ENCODE assay signal across 1 cellular context in the genomic region with DNA sequence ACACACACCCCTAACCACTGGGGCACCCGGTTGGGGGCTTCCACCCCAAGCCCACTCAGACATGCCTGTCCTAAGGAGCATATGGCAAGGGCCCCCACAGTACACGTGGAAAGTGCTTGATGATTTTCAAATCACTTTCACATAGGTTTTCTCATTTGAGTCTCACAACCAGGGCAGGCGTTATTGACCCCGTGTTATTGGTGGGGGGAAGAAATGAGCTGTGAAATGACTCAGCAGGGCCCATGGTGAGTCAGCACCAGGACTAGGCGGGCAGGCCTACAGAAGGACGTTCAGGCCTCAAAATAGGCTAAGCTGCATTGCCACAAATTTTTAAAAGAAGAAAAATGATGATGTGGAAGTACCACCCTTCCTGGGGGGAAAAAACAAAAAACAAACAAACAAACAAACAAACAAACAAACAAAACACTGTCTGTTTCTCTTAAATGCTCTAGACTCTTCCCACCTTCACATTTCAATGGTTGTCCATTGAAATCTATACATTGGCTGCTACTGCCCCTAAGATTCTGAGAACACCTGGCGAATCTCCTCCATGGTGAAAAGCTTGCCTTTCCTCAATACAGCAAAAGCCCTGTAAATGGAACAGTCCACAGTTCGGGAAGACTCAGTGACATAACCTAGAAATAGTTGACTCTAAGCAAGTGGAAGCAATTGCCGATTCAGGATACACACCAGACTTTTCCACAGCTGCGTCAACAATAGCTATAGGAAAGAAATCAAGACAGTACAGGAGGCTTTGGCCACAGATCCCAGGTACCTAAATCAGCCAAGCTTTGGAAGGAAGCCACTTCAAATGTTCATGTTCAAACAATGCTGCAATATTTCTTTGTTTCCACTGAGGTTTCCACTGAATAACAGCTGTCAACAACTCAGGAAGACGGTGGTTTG.
TF ChIP-seq lines count a peak whose summit lies in the region.

No MANE protein-coding gene starts in this region.

TF ChIP-seq in K562, 482 proteins besides CTCF, POLR2A, EP300 and RAD21 (continued from another document and continues in another):
- TF ChIP-seq, protein P1, sequence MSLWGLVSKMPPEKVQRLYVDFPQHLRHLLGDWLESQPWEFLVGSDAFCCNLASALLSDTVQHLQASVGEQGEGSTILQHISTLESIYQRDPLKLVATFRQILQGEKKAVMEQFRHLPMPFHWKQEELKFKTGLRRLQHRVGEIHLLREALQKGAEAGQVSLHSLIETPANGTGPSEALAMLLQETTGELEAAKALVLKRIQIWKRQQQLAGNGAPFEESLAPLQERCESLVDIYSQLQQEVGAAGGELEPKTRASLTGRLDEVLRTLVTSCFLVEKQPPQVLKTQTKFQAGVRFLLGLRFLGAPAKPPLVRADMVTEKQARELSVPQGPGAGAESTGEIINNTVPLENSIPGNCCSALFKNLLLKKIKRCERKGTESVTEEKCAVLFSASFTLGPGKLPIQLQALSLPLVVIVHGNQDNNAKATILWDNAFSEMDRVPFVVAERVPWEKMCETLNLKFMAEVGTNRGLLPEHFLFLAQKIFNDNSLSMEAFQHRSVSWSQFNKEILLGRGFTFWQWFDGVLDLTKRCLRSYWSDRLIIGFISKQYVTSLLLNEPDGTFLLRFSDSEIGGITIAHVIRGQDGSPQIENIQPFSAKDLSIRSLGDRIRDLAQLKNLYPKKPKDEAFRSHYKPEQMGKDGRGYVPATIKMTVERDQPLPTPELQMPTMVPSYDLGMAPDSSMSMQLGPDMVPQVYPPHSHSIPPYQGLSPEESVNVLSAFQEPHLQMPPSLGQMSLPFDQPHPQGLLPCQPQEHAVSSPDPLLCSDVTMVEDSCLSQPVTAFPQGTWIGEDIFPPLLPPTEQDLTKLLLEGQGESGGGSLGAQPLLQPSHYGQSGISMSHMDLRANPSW (CRISPR knock-in tag; IDR thresholded peaks at IDR 0.05), result no peak
- TF ChIP-seq, protein P2, sequence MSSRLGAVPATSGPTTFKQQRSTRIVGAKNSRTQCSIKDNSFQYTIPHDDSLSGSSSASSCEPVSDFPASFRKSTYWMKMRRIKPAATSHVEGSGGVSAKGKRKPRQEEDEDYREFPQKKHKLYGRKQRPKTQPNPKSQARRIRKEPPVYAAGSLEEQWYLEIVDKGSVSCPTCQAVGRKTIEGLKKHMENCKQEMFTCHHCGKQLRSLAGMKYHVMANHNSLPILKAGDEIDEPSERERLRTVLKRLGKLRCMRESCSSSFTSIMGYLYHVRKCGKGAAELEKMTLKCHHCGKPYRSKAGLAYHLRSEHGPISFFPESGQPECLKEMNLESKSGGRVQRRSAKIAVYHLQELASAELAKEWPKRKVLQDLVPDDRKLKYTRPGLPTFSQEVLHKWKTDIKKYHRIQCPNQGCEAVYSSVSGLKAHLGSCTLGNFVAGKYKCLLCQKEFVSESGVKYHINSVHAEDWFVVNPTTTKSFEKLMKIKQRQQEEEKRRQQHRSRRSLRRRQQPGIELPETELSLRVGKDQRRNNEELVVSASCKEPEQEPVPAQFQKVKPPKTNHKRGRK (tag; IDR thresholded peaks at IDR 0.05), result no peak
- TF ChIP-seq ETV1 (tag; conservative IDR thresholded peaks at IDR 0.05; ENCODE audit: low read depth), result 0 out of 2 replicates have a peak, but pooled peaks have one; percentile 33
- TF ChIP-seq, protein P3, sequence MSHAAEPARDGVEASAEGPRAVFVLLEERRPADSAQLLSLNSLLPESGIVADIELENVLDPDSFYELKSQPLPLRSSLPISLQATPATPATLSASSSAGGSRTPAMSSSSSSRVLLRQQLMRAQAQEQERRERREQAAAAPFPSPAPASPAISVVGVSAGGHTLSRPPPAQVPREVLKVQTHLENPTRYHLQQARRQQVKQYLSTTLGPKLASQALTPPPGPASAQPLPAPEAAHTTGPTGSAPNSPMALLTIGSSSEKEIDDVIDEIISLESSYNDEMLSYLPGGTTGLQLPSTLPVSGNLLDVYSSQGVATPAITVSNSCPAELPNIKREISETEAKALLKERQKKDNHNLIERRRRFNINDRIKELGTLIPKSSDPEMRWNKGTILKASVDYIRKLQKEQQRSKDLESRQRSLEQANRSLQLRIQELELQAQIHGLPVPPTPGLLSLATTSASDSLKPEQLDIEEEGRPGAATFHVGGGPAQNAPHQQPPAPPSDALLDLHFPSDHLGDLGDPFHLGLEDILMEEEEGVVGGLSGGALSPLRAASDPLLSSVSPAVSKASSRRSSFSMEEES (CRISPR knock-in tag; IDR thresholded peaks at IDR 0.05), result no peak
- TF ChIP-seq ZNF23 (CRISPR knock-in tag; IDR thresholded peaks at IDR 0.05), result peak; percentile 64
- TF ChIP-seq, protein P4, sequence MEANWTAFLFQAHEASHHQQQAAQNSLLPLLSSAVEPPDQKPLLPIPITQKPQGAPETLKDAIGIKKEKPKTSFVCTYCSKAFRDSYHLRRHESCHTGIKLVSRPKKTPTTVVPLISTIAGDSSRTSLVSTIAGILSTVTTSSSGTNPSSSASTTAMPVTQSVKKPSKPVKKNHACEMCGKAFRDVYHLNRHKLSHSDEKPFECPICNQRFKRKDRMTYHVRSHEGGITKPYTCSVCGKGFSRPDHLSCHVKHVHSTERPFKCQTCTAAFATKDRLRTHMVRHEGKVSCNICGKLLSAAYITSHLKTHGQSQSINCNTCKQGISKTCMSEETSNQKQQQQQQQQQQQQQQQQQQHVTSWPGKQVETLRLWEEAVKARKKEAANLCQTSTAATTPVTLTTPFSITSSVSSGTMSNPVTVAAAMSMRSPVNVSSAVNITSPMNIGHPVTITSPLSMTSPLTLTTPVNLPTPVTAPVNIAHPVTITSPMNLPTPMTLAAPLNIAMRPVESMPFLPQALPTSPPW (CRISPR knock-in tag; IDR thresholded peaks at IDR 0.05), result peak; percentile 64; the same call in 1 of the 2 replicates
- TF ChIP-seq FOSL1 (tag; conservative IDR thresholded peaks at IDR 0.05), result peak; percentile 95
- TF ChIP-seq STAG1 (CRISPR knock-in tag; IDR thresholded peaks at IDR 0.05; ENCODE audit: borderline replicate concordance), result no peak
- TF ChIP-seq MEIS2 (IDR thresholded peaks at IDR 0.05; ENCODE audit: partially characterized antibody), result no peak
- TF ChIP-seq, protein P5, sequence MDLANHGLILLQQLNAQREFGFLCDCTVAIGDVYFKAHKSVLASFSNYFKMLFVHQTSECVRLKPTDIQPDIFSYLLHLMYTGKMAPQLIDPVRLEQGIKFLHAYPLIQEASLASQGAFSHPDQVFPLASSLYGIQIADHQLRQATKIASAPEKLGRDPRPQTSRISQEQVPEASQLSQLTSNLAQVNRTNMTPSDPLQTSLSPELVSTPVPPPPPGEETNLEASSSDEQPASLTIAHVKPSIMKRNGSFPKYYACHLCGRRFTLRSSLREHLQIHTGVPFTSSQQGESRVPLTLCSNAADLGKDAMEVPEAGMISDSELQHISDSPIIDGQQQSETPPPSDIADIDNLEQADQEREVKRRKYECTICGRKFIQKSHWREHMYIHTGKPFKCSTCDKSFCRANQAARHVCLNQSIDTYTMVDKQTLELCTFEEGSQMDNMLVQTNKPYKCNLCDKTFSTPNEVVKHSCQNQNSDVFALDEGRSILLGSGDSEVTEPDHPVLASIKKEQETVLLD (IDR thresholded peaks at IDR 0.05), result peak; percentile 70
- no peak for TF ChIP-seq ZNF354B (CRISPR knock-in tag; IDR thresholded peaks at IDR 0.05)
- TF ChIP-seq NBN (IDR thresholded peaks at IDR 0.05; ENCODE audit: low read depth), result no peak
- TF ChIP-seq, protein P6, sequence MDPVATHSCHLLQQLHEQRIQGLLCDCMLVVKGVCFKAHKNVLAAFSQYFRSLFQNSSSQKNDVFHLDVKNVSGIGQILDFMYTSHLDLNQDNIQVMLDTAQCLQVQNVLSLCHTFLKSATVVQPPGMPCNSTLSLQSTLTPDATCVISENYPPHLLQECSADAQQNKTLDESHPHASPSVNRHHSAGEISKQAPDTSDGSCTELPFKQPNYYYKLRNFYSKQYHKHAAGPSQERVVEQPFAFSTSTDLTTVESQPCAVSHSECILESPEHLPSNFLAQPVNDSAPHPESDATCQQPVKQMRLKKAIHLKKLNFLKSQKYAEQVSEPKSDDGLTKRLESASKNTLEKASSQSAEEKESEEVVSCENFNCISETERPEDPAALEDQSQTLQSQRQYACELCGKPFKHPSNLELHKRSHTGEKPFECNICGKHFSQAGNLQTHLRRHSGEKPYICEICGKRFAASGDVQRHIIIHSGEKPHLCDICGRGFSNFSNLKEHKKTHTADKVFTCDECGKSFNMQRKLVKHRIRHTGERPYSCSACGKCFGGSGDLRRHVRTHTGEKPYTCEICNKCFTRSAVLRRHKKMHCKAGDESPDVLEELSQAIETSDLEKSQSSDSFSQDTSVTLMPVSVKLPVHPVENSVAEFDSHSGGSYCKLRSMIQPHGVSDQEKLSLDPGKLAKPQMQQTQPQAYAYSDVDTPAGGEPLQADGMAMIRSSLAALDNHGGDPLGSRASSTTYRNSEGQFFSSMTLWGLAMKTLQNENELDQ (CRISPR knock-in tag; IDR thresholded peaks at IDR 0.05; ENCODE audit: borderline replicate concordance), result no peak
- TF ChIP-seq ZNF316 (IDR thresholded peaks at IDR 0.05), result peak; percentile 95
- TF ChIP-seq, protein P7, sequence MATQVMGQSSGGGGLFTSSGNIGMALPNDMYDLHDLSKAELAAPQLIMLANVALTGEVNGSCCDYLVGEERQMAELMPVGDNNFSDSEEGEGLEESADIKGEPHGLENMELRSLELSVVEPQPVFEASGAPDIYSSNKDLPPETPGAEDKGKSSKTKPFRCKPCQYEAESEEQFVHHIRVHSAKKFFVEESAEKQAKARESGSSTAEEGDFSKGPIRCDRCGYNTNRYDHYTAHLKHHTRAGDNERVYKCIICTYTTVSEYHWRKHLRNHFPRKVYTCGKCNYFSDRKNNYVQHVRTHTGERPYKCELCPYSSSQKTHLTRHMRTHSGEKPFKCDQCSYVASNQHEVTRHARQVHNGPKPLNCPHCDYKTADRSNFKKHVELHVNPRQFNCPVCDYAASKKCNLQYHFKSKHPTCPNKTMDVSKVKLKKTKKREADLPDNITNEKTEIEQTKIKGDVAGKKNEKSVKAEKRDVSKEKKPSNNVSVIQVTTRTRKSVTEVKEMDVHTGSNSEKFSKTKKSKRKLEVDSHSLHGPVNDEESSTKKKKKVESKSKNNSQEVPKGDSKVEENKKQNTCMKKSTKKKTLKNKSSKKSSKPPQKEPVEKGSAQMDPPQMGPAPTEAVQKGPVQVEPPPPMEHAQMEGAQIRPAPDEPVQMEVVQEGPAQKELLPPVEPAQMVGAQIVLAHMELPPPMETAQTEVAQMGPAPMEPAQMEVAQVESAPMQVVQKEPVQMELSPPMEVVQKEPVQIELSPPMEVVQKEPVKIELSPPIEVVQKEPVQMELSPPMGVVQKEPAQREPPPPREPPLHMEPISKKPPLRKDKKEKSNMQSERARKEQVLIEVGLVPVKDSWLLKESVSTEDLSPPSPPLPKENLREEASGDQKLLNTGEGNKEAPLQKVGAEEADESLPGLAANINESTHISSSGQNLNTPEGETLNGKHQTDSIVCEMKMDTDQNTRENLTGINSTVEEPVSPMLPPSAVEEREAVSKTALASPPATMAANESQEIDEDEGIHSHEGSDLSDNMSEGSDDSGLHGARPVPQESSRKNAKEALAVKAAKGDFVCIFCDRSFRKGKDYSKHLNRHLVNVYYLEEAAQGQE (CRISPR knock-in tag; IDR thresholded peaks at IDR 0.05; ENCODE audit: low read depth), result no peak
- 0 out of 2 replicates have a peak, but pooled peaks have one; percentile 4 for TF ChIP-seq SMC3 (conservative IDR thresholded peaks at IDR 0.05; ENCODE audit: insufficient read depth, low read depth, low read length)
- TF ChIP-seq ZNF507 (tag; conservative IDR thresholded peaks at IDR 0.05), result no peak
- no peak for TF ChIP-seq ZBTB8A (IDR thresholded peaks at IDR 0.05; ENCODE audit: partially characterized antibody)
- TF ChIP-seq PURB (CRISPR knock-in tag; IDR thresholded peaks at IDR 0.05; ENCODE audit: low read depth), result no peak
- no peak for TF ChIP-seq KAT7 (CRISPR knock-in tag; IDR thresholded peaks at IDR 0.05; ENCODE audit: borderline replicate concordance)
- TF ChIP-seq SIX5 (IDR thresholded peaks at IDR 0.05; ENCODE audit: borderline replicate concordance in 1 of 2, insufficient read depth in 1 of 2, low read depth in 1 of 2, low read length in 2 of 2), result no peak
- no peak for TF ChIP-seq NCOA6 (IDR thresholded peaks at IDR 0.05)
- TF ChIP-seq, protein P8, sequence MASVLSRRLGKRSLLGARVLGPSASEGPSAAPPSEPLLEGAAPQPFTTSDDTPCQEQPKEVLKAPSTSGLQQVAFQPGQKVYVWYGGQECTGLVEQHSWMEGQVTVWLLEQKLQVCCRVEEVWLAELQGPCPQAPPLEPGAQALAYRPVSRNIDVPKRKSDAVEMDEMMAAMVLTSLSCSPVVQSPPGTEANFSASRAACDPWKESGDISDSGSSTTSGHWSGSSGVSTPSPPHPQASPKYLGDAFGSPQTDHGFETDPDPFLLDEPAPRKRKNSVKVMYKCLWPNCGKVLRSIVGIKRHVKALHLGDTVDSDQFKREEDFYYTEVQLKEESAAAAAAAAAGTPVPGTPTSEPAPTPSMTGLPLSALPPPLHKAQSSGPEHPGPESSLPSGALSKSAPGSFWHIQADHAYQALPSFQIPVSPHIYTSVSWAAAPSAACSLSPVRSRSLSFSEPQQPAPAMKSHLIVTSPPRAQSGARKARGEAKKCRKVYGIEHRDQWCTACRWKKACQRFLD (CRISPR knock-in tag; IDR thresholded peaks at IDR 0.05), result peak; percentile 93
- TF ChIP-seq, protein P9, sequence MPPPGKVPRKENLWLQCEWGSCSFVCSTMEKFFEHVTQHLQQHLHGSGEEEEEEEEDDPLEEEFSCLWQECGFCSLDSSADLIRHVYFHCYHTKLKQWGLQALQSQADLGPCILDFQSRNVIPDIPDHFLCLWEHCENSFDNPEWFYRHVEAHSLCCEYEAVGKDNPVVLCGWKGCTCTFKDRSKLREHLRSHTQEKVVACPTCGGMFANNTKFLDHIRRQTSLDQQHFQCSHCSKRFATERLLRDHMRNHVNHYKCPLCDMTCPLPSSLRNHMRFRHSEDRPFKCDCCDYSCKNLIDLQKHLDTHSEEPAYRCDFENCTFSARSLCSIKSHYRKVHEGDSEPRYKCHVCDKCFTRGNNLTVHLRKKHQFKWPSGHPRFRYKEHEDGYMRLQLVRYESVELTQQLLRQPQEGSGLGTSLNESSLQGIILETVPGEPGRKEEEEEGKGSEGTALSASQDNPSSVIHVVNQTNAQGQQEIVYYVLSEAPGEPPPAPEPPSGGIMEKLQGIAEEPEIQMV (tag; conservative IDR thresholded peaks at IDR 0.05; ENCODE audit: low read depth), result no peak; the same call in 1 of the 2 replicates
- TF ChIP-seq, protein P10, sequence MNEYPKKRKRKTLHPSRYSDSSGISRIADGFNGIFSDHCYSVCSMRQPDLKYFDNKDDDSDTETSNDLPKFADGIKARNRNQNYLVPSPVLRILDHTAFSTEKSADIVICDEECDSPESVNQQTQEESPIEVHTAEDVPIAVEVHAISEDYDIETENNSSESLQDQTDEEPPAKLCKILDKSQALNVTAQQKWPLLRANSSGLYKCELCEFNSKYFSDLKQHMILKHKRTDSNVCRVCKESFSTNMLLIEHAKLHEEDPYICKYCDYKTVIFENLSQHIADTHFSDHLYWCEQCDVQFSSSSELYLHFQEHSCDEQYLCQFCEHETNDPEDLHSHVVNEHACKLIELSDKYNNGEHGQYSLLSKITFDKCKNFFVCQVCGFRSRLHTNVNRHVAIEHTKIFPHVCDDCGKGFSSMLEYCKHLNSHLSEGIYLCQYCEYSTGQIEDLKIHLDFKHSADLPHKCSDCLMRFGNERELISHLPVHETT (CRISPR knock-in tag; conservative IDR thresholded peaks at IDR 0.05 in 1 of 2, IDR thresholded peaks at IDR 0.05 in 1 of 2), result peak in 1 of 2 experiments; percentile 95; a peak in 2 of 4 replicates
- no peak for TF ChIP-seq THRAP3 (IDR thresholded peaks at IDR 0.05; ENCODE audit: borderline replicate concordance)
- TF ChIP-seq, protein P11, sequence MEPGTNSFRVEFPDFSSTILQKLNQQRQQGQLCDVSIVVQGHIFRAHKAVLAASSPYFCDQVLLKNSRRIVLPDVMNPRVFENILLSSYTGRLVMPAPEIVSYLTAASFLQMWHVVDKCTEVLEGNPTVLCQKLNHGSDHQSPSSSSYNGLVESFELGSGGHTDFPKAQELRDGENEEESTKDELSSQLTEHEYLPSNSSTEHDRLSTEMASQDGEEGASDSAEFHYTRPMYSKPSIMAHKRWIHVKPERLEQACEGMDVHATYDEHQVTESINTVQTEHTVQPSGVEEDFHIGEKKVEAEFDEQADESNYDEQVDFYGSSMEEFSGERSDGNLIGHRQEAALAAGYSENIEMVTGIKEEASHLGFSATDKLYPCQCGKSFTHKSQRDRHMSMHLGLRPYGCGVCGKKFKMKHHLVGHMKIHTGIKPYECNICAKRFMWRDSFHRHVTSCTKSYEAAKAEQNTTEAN (CRISPR knock-in tag; IDR thresholded peaks at IDR 0.05), result no peak
